Comparison of ENCODE assay signal across 8 cellular contexts in the genomic region with DNA sequence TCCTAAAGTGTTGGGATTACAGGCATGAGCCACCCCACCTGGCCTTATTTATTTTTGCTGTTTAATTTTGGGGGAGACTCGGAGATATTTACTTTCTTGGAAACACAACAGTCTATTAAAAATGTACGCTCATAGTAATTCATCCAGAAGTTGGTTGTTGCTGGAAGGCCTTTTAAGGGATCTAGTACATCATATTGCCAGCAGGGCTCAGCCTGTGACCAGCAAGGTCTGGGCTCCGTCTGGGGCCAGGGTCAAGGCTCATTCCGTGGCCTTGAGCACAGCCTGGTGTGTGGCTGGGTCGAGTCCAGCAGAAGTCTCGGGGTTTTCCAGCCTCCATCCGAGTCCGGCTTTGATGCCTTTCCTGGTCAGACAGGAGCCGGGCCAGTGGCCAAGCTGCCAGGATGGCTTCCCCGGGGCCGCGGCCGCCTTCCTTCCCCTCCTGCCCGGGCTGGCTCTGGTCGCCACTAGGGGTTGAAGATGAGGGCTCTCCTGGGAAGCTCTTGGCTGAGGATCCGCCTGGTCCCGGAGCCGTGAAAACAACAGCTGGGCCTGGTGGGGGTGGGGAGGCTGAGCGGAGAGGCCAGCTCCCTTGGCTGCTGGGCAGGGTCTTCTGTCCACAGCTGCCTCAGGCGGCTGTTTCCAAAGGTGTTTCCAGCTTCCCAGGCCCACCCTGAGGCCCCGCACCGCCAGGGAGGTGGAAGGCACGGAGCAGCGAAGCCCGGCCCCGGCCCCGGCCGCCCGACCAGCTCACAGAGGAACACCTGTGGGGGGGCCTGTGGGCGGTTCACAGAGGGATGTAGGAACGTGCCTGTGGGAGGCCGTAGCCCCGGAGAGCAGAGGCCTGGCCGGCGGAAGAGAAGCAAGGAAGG. TPM values are rescaled to one million over a fixed set of nuclear protein-coding genes. Genes with fewer than 3 reads are reported as not detected.
DNase-seq lines count a peak whose midpoint lies in the region; ATAC-seq and TF ChIP-seq lines count a peak whose summit lies in the region.

No MANE protein-coding gene starts in this region.

- H3K27me3 ChIP-seq in BE2C (no peaks in the 10 kb centered on the region), neural progenitor cell (peaks cover 15% of the 10 kb centered on the region)

- peak overlapping the region; percentile 68 for H3K4me3 Mint-ChIP-seq in neural progenitor cell

- TF ChIP-seq CTCF in BE2C (IDR thresholded peaks at IDR 0.05; ENCODE audit: low read depth, low read length) (peak; percentile 14; the same call in 1 of the 2 replicates), neural progenitor cell (IDR thresholded peaks at IDR 0.05) (peak; percentile 36)

- no peaks in the 10 kb centered on the region for H3K9me3 Mint-ChIP-seq in neural progenitor cell

- peaks cover 4% of the 10 kb centered on the region for H4K20me1 ChIP-seq in neural progenitor cell (ENCODE audit: low read depth)

- peaks cover 18% of the 10 kb centered on the region for H3K27me3 Mint-ChIP-seq in neural progenitor cell (ENCODE audit: insufficient read depth, low read depth)

- no peaks in the 10 kb centered on the region for H3K79me2 ChIP-seq in neural progenitor cell (ENCODE audit: low read depth)

- H3K4me3 ChIP-seq in BE2C (ENCODE audit: low read depth, low read length) (no peak overlapping the region), neural progenitor cell (no peak overlapping the region)

- peak overlapping the region; percentile 31 for H3K4me2 ChIP-seq in neural progenitor cell

- no peak overlapping the region for H3K9ac ChIP-seq in neural progenitor cell

- H3F3A ChIP-seq in neural progenitor cell (ENCODE audit: low read depth), result peaks cover 75% of the 10 kb centered on the region

- H3K4me1 ChIP-seq in BE2C (peaks cover 45% of the 10 kb centered on the region), neural progenitor cell (peaks cover 68% of the 10 kb centered on the region)

- H2AFZ ChIP-seq in neural progenitor cell (replicated peaks), result no peak overlapping the region

- ATAC-seq in GM21786 (IDR thresholded peaks at IDR 0.05; ENCODE audit: unreplicated experiment) (no peak), HG03442 (IDR thresholded peaks at IDR 0.05; ENCODE audit: unreplicated experiment) (no peak)

- H3K36me3 ChIP-seq in BE2C (no peaks in the 10 kb centered on the region), neural progenitor cell (no peaks in the 10 kb centered on the region)

- no peak overlapping the region for H3K27ac ChIP-seq in neural progenitor cell

- peaks cover 3% of the 10 kb centered on the region for H3K36me3 Mint-ChIP-seq in neural progenitor cell

- H3K4me1 Mint-ChIP-seq in neural progenitor cell, result peaks cover 44% of the 10 kb centered on the region

- H3K27ac Mint-ChIP-seq in neural progenitor cell, result peak overlapping the region; percentile 84

- peak; percentile 66 for DNase-seq in BE2C
- peak; percentile 97 for DNase-seq in NCI-H510A (lab: John Stamatoyannopoulos, UW)
- DNase-seq in fibroblast of peridontal ligament (ENCODE audit: extremely low read depth), result peak; percentile 58
- DNase-seq in neural progenitor cell (ENCODE audit: low spot score), result peak; percentile 66
- DNase-seq in ureter (ENCODE audit: low spot score), result no peak
- no peak for DNase-seq in LoVo (ENCODE audit: low spot score)

- H3K9me3 ChIP-seq in BE2C (no peaks in the 10 kb centered on the region), neural progenitor cell (ENCODE audit: low read depth) (no peaks in the 10 kb centered on the region)

RNA-seq across cellular contexts. Expression of a gene that starts 5.1 kb away (rescaled TPM):
- polyA plus RNA-seq in BE2C (2012; ENCODE audit: insufficient read depth, insufficient read length, low read depth), result 33.2 TPM
- total RNA-seq in neural progenitor cell (ENCODE audit: low replicate concordance), result 2.4 and 7.0 TPM in 2 replicates
- 83.3 TPM for total RNA-seq in ureter

RNA-seq across cellular contexts. Expression of a gene that starts 9.3 kb away (rescaled TPM):
- polyA plus RNA-seq in BE2C (2012; ENCODE audit: insufficient read depth, insufficient read length, low read depth), result 0.36 TPM
- 0.15 and 1.7 TPM in 2 replicates for total RNA-seq in neural progenitor cell (ENCODE audit: low replicate concordance)
- total RNA-seq in ureter, result 40.9 TPM

RNA-seq across cellular contexts. Expression of a gene that starts 19.1 kb away (rescaled TPM):
- polyA plus RNA-seq in BE2C (2012; ENCODE audit: insufficient read depth, insufficient read length, low read depth), result 20.1 TPM
- total RNA-seq in neural progenitor cell (ENCODE audit: low replicate concordance), result not detected in 2 replicates
- 8.0 TPM for total RNA-seq in ureter

RNA-seq across cellular contexts. Expression of a gene that starts 23.3 kb away (rescaled TPM):
- 709 TPM for polyA plus RNA-seq in BE2C (2012; ENCODE audit: insufficient read depth, insufficient read length, low read depth)
- total RNA-seq in neural progenitor cell (ENCODE audit: low replicate concordance) (89.0 and 96.1 TPM in 2 replicates), ureter (145 TPM)

RNA-seq across cellular contexts. Expression of a gene that starts 31.2 kb away (rescaled TPM):
- polyA plus RNA-seq in BE2C (2012; ENCODE audit: insufficient read depth, insufficient read length, low read depth), result 491 TPM
- total RNA-seq in neural progenitor cell (ENCODE audit: low replicate concordance), result 143 and 198 TPM in 2 replicates
- 259 TPM for total RNA-seq in ureter

Comparison
In these comparisons a context has a peak if more than half of its experiments do, and no peak if none do; other contexts are left out.
1. DNase-seq: peak in BE2C (single experiment), NCI-H510A (single experiment), fibroblast of peridontal ligament (single experiment) and neural progenitor cell (single experiment); none in ureter (single experiment) and LoVo (single experiment).
2. RNA of a gene that starts 5.1 kb away (total RNA-seq): 83.3 TPM in ureter (single experiment); 2.4 to 7.0 TPM in neural progenitor cell; every median in the first group is over 10 times any median in the second.
3. RNA of a gene that starts 9.3 kb away (total RNA-seq): 40.9 TPM in ureter (single experiment); 0.15 to 1.7 TPM in neural progenitor cell; every median in the first group is over 10 times any median in the second.